ENCODE assay signal across 15 cellular contexts in the genomic region with DNA sequence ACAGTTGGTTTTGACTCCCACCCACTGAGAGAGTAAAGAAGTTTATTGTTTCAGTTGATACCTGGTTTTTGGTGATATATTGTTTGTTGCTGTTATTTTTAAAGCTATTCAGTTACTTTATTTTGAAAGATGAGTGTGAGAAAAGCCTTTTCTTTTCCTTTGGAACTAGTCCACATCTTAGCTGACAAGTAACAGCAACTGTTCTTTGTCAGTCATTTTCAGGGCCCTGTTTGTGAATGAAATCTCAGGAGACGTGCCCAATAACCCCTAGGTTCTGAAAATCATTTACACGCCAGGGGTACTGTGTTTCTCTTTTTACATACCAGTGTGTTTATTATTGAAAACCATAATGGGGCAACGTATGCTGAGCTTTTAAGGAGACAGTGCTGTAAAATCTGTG.
A peak's percentile ranks its signal among the peaks of the same experiment; 100 is the strongest.
DNase-seq lines count a peak whose midpoint lies in the region; TF ChIP-seq lines count a peak whose summit lies in the region.
"Had no signal": no experiment of that assay in that cellular context is flagged by ENCODE, and none has a peak within 500 bp of the region (broad histone marks: within the 10 kb centered on the region; RNA-seq: fewer than 3 reads in every experiment).

No MANE protein-coding gene starts in this region.

- no peaks in the 10 kb centered on the region for H3K36me3 Mint-ChIP-seq in nephron (ENCODE audit: low read depth)
- H3K36me3 Mint-ChIP-seq: CD4-positive, alpha-beta memory T cell had no signal

- H3K9me3 ChIP-seq in esophagus muscularis mucosa (no peaks in the 10 kb centered on the region), uterus (no peaks in the 10 kb centered on the region), BE2C (no peaks in the 10 kb centered on the region), osteoblast (ENCODE audit: low read depth, low read length) (no peaks in the 10 kb centered on the region)

- no peak overlapping the region for H3K4me3 ChIP-seq in esophagus muscularis mucosa
- no peak overlapping the region for H3K4me3 ChIP-seq in uterus
- no peak overlapping the region for H3K4me3 ChIP-seq in BE2C (ENCODE audit: low read depth, low read length)
- no peak overlapping the region for H3K4me3 ChIP-seq in osteoblast (ENCODE audit: insufficient read depth, low read length)
- H3K4me3 ChIP-seq: GM23338 had no signal

- H3K27me3 Mint-ChIP-seq in nephron (ENCODE audit: low read depth), result no peaks in the 10 kb centered on the region

- H3K9me3 Mint-ChIP-seq in nephron, result no peaks in the 10 kb centered on the region
- H3K9me3 Mint-ChIP-seq: CD4-positive, alpha-beta memory T cell; GM23338 had no signal

- no peaks in the 10 kb centered on the region for H3K36me3 ChIP-seq in esophagus muscularis mucosa
- H3K36me3 ChIP-seq in uterus, result no peaks in the 10 kb centered on the region
- no peaks in the 10 kb centered on the region for H3K36me3 ChIP-seq in BE2C
- no peaks in the 10 kb centered on the region for H3K36me3 ChIP-seq in osteoblast (ENCODE audit: insufficient read depth, low read length)

- H3K4me2 ChIP-seq in osteoblast (ENCODE audit: insufficient read depth, low read length), result no peak overlapping the region
- H3K4me2 ChIP-seq: GM23338 had no signal

- WGBS in esophagus muscularis mucosa, result 52% methylated on average over 3 of the region's 3 CpGs

- TF ChIP-seq POLR2A in esophagus muscularis mucosa (IDR thresholded peaks at IDR 0.05; ENCODE audit: low read depth) (no peak), uterus (IDR thresholded peaks at IDR 0.05) (no peak)

- no peak overlapping the region for H2AFZ ChIP-seq in osteoblast (ENCODE audit: low read length)
- H2AFZ ChIP-seq: GM23338 had no signal

- TF ChIP-seq CTCF in esophagus muscularis mucosa (IDR thresholded peaks at IDR 0.05) (no peak), nephron (IDR thresholded peaks at IDR 0.05; ENCODE audit: unreplicated experiment in 3 of 3) (no peak), uterus (IDR thresholded peaks at IDR 0.05) (no peak), BE2C (IDR thresholded peaks at IDR 0.05; ENCODE audit: low read depth, low read length) (no peak), osteoblast (IDR thresholded peaks at IDR 0.05; ENCODE audit: extremely low read depth, low read depth, low read length) (no peak)

- DNase-seq in NCI-H69 (lab: John Stamatoyannopoulos, UW) (peak; percentile 44), esophagus muscularis mucosa (ENCODE audit: extremely low spot score) (peak; percentile 45), uterus (no peak), DMS 273 treated with DMSO at 0.1 percent for 48 hours (lab: John Stamatoyannopoulos, UW) (no peak), BE2C (no peak), osteoblast (ENCODE audit: insufficient read length, low spot score, missing footprints) (no peak)
- DNase-seq: CD4-positive, alpha-beta memory T cell; COR-L47; DMS53; GF-D8; H7 had no signal

- H4K20me1 ChIP-seq in osteoblast (ENCODE audit: insufficient read depth, low read length), result no peaks in the 10 kb centered on the region

- H3K4me1 ChIP-seq in esophagus muscularis mucosa (peaks cover 0 to 9% (median 6%) of the 10 kb centered on the region in 4 donors), uterus (peaks cover 0 to 3% of the 10 kb centered on the region in 2 donors), BE2C (peaks cover 2% of the 10 kb centered on the region), osteoblast (ENCODE audit: insufficient read depth, low read length) (no peaks in the 10 kb centered on the region)

- H3K27ac ChIP-seq in esophagus muscularis mucosa (replicated peaks in 1 of 4) (no peak overlapping the region), uterus (peak overlapping the region; percentile 44 to 45), osteoblast (ENCODE audit: low read depth, low read length) (no peak overlapping the region)
- H3K27ac ChIP-seq: C4-2B had no signal

- no peak overlapping the region for H3K4me3 Mint-ChIP-seq in nephron
- H3K4me3 Mint-ChIP-seq: B cell; CD4-positive, alpha-beta memory T cell; GM23338 had no signal

- TF ChIP-seq EP300 in esophagus muscularis mucosa (IDR thresholded peaks at IDR 0.05), result no peak

- no peaks in the 10 kb centered on the region for H3K27me3 ChIP-seq in esophagus muscularis mucosa
- H3K27me3 ChIP-seq in uterus, result no peaks in the 10 kb centered on the region
- no peaks in the 10 kb centered on the region for H3K27me3 ChIP-seq in BE2C
- peaks cover 7% of the 10 kb centered on the region for H3K27me3 ChIP-seq in osteoblast (ENCODE audit: insufficient read depth, low read length)

- peak overlapping the region; percentile 73 to 76 (median 74) for H3K27ac Mint-ChIP-seq in nephron
- H3K27ac Mint-ChIP-seq: B cell; CD4-positive, alpha-beta memory T cell; GM23338 had no signal

- peaks cover 50% of the 10 kb centered on the region for H3K4me1 Mint-ChIP-seq in nephron

- H3K79me2 ChIP-seq in osteoblast (ENCODE audit: insufficient read depth, low read length), result no peaks in the 10 kb centered on the region

- intact Hi-C loops in esophagus muscularis mucosa (cut with DNase I) (no loop called here), uterus (cut with DNase I; ENCODE audit: low total_unique reads) (no loop called here)

Comparison
In these comparisons a context has a peak if more than half of its experiments do, and no peak if none do; other contexts are left out.
1. DNase-seq: peak in NCI-H69 (single experiment) and esophagus muscularis mucosa (single experiment); none in uterus (0 of 2), DMS 273 treated with DMSO at 0.1 percent for 48 hours (single experiment), BE2C (single experiment) and osteoblast (single experiment).
2. H3K27ac ChIP-seq: peak in uterus (2 of 2); none in esophagus muscularis mucosa (0 of 4) and osteoblast (single experiment).